In the genomic region with DNA sequence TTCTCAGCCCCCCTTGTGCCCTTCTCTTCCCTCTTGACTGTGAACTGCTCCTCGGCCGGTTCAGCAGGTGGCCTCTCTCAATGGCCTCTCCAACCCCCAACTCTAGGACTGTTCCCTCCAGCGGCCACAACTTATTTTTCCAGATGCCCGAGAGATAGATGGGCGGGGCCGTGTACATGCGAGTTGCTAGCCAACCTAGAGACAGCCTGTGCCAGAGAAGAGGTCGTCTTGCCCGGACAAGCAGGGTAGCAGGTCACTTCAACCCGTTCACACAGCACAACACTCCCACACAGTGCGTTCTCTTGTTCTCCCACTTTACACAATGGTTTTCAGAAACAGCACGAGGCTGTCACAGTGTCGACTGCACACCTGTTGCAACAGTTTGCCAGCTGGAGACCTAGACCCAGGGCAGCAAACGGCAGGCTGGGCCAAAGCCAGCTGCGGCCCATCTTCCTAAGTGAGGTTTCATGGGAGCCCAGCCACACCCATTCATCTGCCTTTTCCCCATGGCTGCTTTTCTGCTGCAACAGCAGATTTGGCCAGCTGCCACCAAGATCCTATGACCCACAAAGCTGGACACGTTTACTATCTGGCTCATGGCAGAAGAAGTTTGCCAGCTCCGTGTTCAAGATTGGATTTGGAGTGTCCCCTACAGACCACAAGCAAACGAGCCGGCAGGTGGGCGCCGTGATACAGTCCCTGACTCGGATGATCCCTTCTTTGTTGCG, we compare ENCODE assay signal across 9 cellular contexts. TPM values are rescaled to one million over a fixed set of nuclear protein-coding genes. Genes with fewer than 3 reads are reported as not detected.
DNase-seq lines count a peak whose midpoint lies in the region; ATAC-seq and TF ChIP-seq lines count a peak whose summit lies in the region.
"Had no signal": no experiment of that assay in that cellular context is flagged by ENCODE, and none has a peak within 500 bp of the region (broad histone marks: within the 10 kb centered on the region; RNA-seq: fewer than 3 reads in every experiment).

No MANE protein-coding gene starts in this region.

- 38 to 49% methylated on average over 23 of the region's 23 CpGs for WGBS in thyroid gland, 2 donors

- peaks cover 15% of the 10 kb centered on the region for H3K4me1 Mint-ChIP-seq in glutamatergic neuron (ENCODE audit: low read depth, unreplicated experiment)

- H3K9me3 ChIP-seq in thyroid gland = no peaks in the 10 kb centered on the region

- H3K36me3 ChIP-seq in thyroid gland = peaks cover 7% of the 10 kb centered on the region in 2 donors

- H3K27me3 Mint-ChIP-seq in glutamatergic neuron (ENCODE audit: unreplicated experiment) = peaks cover 7% of the 10 kb centered on the region

- TF ChIP-seq CTCF in glutamatergic neuron (IDR thresholded peaks at IDR 0.05; ENCODE audit: partially characterized antibody, unreplicated experiment) (no peak), thyroid gland (IDR thresholded peaks at IDR 0.05) (no peak)

- peak overlapping the region; percentile 87 for H3K27ac Mint-ChIP-seq in glutamatergic neuron (ENCODE audit: unreplicated experiment)

- intact Hi-C loops in thyroid gland (cut with DNase I) = no loop called here

- H3K4me1 ChIP-seq in thyroid gland = peaks cover 10 to 19% of the 10 kb centered on the region in 2 donors

- no peak overlapping the region for H3K4me3 ChIP-seq in thyroid gland (replicated peaks in 1 of 3)
- H3K4me3 ChIP-seq: skin epidermis had no signal

- DNase-seq in HT-29 (ENCODE audit: low spot score) (peak; percentile 20), RPMI7951 (ENCODE audit: low read depth) (peak; percentile 87), glutamatergic neuron (peak; percentile 54), thyroid gland (peak; percentile 86 to 87), NCI-H1436 treated with DMSO at 0.1 percent for 48 hours (lab: John Stamatoyannopoulos, UW) (no peak), Kasumi-1 (lab: John Stamatoyannopoulos, UW) (no peak)

- no peak overlapping the region for H3K4me3 Mint-ChIP-seq in glutamatergic neuron (ENCODE audit: unreplicated experiment)

- H3K27me3 ChIP-seq in thyroid gland = no peaks in the 10 kb centered on the region

- ATAC-seq in GM21737 (IDR thresholded peaks at IDR 0.05; ENCODE audit: unreplicated experiment) (no peak), HG02870 (IDR thresholded peaks at IDR 0.05; ENCODE audit: unreplicated experiment) (no peak)

- peaks cover 10% of the 10 kb centered on the region for H3K9me3 Mint-ChIP-seq in glutamatergic neuron (ENCODE audit: unreplicated experiment)

- TF ChIP-seq POLR2A in thyroid gland (IDR thresholded peaks at IDR 0.05) = no peak

- H3K27ac ChIP-seq in thyroid gland = no peak overlapping the region
- H3K27ac ChIP-seq: skin epidermis had no signal

- H3K36me3 Mint-ChIP-seq in glutamatergic neuron (ENCODE audit: unreplicated experiment) = peaks cover under 1% of the 10 kb centered on the region

RNA-seq across cellular contexts. Expression of gene PRLH, which starts 7.3 kb away (rescaled TPM):
- not detected in 2 replicates for total RNA-seq in HT-29 (2014; rRNA removed; shearing (Covaris generic))
- not detected in 2 replicates for total RNA-seq in RPMI7951 (2014; rRNA removed; shearing (Covaris generic))
- not detected for total RNA-seq in glutamatergic neuron (ENCODE audit: unreplicated experiment)
- total RNA-seq in thyroid gland = not detected

RNA-seq across cellular contexts. Expression of gene RAB17, which starts 31.5 kb away (rescaled TPM):
- 44.2 and 65.1 TPM in 2 replicates for total RNA-seq in HT-29 (2014; rRNA removed; shearing (Covaris generic))
- total RNA-seq in RPMI7951 (2014; rRNA removed; shearing (Covaris generic)) = 3.6 and 4.5 TPM in 2 replicates
- total RNA-seq in glutamatergic neuron (ENCODE audit: unreplicated experiment) = not detected
- 10 to 100 TPM; 37.6 to 88.1 (median 70.1) TPM for total RNA-seq in thyroid gland

Comparison
In these comparisons a context has a peak if more than half of its experiments do, and no peak if none do; other contexts are left out.
1. DNase-seq: peak in HT-29 (single experiment), RPMI7951 (single experiment), glutamatergic neuron (single experiment) and thyroid gland (2 of 2); none in NCI-H1436 treated with DMSO at 0.1 percent for 48 hours (single experiment) and Kasumi-1 (0 of 2).